Comparison of ENCODE assay signal across 1 cellular context in the genomic region with DNA sequence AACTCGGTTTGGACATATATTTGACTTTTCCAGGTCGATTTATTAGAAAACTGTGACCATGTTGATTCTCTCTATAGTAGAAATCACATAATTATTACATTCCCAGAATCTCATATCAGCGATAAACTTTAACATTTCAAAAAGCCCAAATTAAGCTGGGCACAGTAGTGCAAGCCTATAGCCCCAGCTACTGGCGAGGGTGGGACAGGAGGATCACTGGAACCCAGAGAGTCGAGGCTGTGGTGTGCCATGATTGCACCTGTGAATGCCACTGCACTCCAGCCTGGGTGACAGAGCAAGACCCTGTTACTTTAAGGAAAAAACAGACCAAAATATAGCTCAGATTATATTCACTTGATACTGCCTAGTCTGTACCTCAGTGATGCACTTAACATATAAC.
TF ChIP-seq lines count a peak whose summit lies in the region.

No MANE protein-coding gene starts in this region.

TF ChIP-seq in K562, 482 proteins besides CTCF, POLR2A, EP300 and RAD21 (continued from another document):
- TF ChIP-seq SREBF2 (CRISPR knock-in tag; IDR thresholded peaks at IDR 0.05) (no peak), HMGN3 (IDR thresholded peaks at IDR 0.05; ENCODE audit: borderline replicate concordance, extremely low read depth, insufficient read length, low read depth, low read length) (no peak), SIN3A (IDR thresholded peaks at IDR 0.05; ENCODE audit: borderline replicate concordance in 2 of 2, control insufficient read depth in 1 of 2, low read depth in 2 of 2, low read length in 2 of 2) (no peak), ATF7 (IDR thresholded peaks at IDR 0.05) (no peak), ILF3 (IDR thresholded peaks at IDR 0.05; ENCODE audit: borderline replicate concordance) (no peak), ZNF165 (CRISPR knock-in tag; IDR thresholded peaks at IDR 0.05; ENCODE audit: borderline replicate concordance) (no peak), ARHGAP35 (IDR thresholded peaks at IDR 0.05; ENCODE audit: partially characterized antibody) (no peak), CTBP1 (IDR thresholded peaks at IDR 0.05; ENCODE audit: borderline replicate concordance) (no peak), MCM5 (IDR thresholded peaks at IDR 0.05; ENCODE audit: low read depth) (no peak), FOSL1 (tag; conservative IDR thresholded peaks at IDR 0.05) (no peak), RNF2 (IDR thresholded peaks at IDR 0.05) (no peak)
- TF ChIP-seq, protein P1, sequence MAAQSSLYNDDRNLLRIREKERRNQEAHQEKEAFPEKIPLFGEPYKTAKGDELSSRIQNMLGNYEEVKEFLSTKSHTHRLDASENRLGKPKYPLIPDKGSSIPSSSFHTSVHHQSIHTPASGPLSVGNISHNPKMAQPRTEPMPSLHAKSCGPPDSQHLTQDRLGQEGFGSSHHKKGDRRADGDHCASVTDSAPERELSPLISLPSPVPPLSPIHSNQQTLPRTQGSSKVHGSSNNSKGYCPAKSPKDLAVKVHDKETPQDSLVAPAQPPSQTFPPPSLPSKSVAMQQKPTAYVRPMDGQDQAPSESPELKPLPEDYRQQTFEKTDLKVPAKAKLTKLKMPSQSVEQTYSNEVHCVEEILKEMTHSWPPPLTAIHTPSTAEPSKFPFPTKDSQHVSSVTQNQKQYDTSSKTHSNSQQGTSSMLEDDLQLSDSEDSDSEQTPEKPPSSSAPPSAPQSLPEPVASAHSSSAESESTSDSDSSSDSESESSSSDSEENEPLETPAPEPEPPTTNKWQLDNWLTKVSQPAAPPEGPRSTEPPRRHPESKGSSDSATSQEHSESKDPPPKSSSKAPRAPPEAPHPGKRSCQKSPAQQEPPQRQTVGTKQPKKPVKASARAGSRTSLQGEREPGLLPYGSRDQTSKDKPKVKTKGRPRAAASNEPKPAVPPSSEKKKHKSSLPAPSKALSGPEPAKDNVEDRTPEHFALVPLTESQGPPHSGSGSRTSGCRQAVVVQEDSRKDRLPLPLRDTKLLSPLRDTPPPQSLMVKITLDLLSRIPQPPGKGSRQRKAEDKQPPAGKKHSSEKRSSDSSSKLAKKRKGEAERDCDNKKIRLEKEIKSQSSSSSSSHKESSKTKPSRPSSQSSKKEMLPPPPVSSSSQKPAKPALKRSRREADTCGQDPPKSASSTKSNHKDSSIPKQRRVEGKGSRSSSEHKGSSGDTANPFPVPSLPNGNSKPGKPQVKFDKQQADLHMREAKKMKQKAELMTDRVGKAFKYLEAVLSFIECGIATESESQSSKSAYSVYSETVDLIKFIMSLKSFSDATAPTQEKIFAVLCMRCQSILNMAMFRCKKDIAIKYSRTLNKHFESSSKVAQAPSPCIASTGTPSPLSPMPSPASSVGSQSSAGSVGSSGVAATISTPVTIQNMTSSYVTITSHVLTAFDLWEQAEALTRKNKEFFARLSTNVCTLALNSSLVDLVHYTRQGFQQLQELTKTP (IDR thresholded peaks at IDR 0.05; ENCODE audit: low read depth in 1 of 2, partially characterized antibody in 2 of 2): no peak
TF ChIP-seq in K562: peak in this region for 0.
